ENCODE assay signal across 22 cellular contexts in genomic region chr9:12712532-12712931, GRCh38. TPM values are rescaled to one million over a fixed set of nuclear protein-coding genes. Genes with fewer than 3 reads are reported as not detected.
DNase-seq lines count a peak whose midpoint lies in the region; ATAC-seq, FAIRE-seq and TF ChIP-seq lines count a peak whose summit lies in the region.
"Had no signal": no experiment of that assay in that cellular context is flagged by ENCODE, and none has a peak within 500 bp of the region (broad histone marks: within the 10 kb centered on the region; RNA-seq: fewer than 3 reads in every experiment).

No MANE protein-coding gene starts in this region.

- intact Hi-C loops in HepG2 (cut with micrococcal nuclease; ENCODE audit: unreplicated experiment), result no loop called here

- H3K27me3 ChIP-seq in HepG2 (ENCODE audit: control insufficient read depth in 1 of 2, insufficient read depth in 2 of 2, low read length in 2 of 2), result no peaks in the 10 kb centered on the region
- H3K27me3 ChIP-seq: BE2C had no signal

- no peak overlapping the region for H3K9ac ChIP-seq in HepG2 (ENCODE audit: insufficient read depth, low read depth, low read length)
- H3K9ac ChIP-seq: GM23248 had no signal

- no peak for TF ChIP-seq CTCF in AG10803 (conservative IDR thresholded peaks at IDR 0.05; ENCODE audit: low read length)
- TF ChIP-seq CTCF in fibroblast of pulmonary artery (IDR thresholded peaks at IDR 0.05; ENCODE audit: low read length, missing control alignments), result no peak
- TF ChIP-seq CTCF in HepG2 (CRISPR knock-in tag; IDR thresholded peaks at IDR 0.05), result no peak

- H3K4me2 ChIP-seq in HepG2 (ENCODE audit: low read depth, low read length), result no peak overlapping the region

- BruUV-seq in HepG2 (replicated peaks; lab: Mats Ljungman, UMichigan), result no TSS peak

- ATAC-seq in HepG2 (no peak), GM21447 (IDR thresholded peaks at IDR 0.05; ENCODE audit: unreplicated experiment) (no peak)
- ATAC-seq: HCT116 had no signal

- no peak for TF ChIP-seq POLR2A in HepG2 (IDR thresholded peaks at IDR 0.05; ENCODE audit: insufficient read depth in 1 of 2, low read depth in 2 of 2, low read length in 2 of 2)

- WGBS in HepG2 (ENCODE audit: low lambda C conversion rate), result 0% methylated on average over 2 of the region's 2 CpGs

- H3K27ac ChIP-seq in HepG2 (ENCODE audit: extremely low read length, insufficient read depth, low read length), result no peak overlapping the region
- H3K27ac ChIP-seq: C4-2B, GM23248, HL-60 had no signal

- no peak overlapping the region for H2AFZ ChIP-seq in HepG2 (ENCODE audit: low read length)
- H2AFZ ChIP-seq: GM23248 had no signal

- TF ChIP-seq EP300 in HepG2 (IDR thresholded peaks at IDR 0.05; ENCODE audit: low read depth in 2 of 2, low read length in 2 of 2) (no peak), HepG2 (CRISPR knock-in tag; IDR thresholded peaks at IDR 0.05; ENCODE audit: borderline replicate concordance) (no peak)

- POLR2A ChIA-PET in HepG2 (lab: Yijun Ruan, JAX), result no interaction called here

- DNase-seq in AG10803 (ENCODE audit: low read depth), result peak; percentile 13
- DNase-seq in amniotic epithelial cell (ENCODE audit: low read depth), result peak; percentile 35
- DNase-seq in fibroblast of pulmonary artery (ENCODE audit: low read depth), result peak; percentile 35
- DNase-seq in HepG2 (ENCODE audit: low spot score), result no peak
- no peak for DNase-seq in OCI-M1 (lab: John Stamatoyannopoulos, UW)
- DNase-seq in SKM-1 (lab: John Stamatoyannopoulos, UW; ENCODE audit: unreplicated experiment), result no peak
- DNase-seq: ACHN; BE2C; CD4-positive, alpha-beta memory T cell; COR-L47; DMS153; DMS79 treated with DMSO at 0.1 percent for 48 hours; EL; GM23248 had no signal

- no peaks in the 10 kb centered on the region for H3K4me1 ChIP-seq in HepG2 (ENCODE audit: insufficient read depth, low read length)

- no peaks in the 10 kb centered on the region for H3K79me2 ChIP-seq in HepG2 (ENCODE audit: insufficient read depth, low read length)

- no peaks in the 10 kb centered on the region for H3K36me3 ChIP-seq in HepG2 (replicated peaks in 1 of 2; ENCODE audit: control insufficient read depth in 1 of 2, insufficient read depth in 2 of 2, low read length in 2 of 2)
- H3K36me3 ChIP-seq: BE2C had no signal

- in situ Hi-C loops in HepG2 (cut with HindIII; ENCODE audit: extremely low pct_ligation_motif_present, low pct_unique_long_range_greater_than_20kb), result loop anchor here (10.0 kb wide), 1 partner anchor 382 kb away; no protein-coding TSS in a partner anchor

- H3K9me3 ChIP-seq in HepG2 (ENCODE audit: low read length), result no peaks in the 10 kb centered on the region
- H3K9me3 ChIP-seq: BE2C had no signal

- TF ChIP-seq RAD21 in HepG2 (CRISPR knock-in tag; IDR thresholded peaks at IDR 0.05), result no peak

- H3K4me3 ChIP-seq in AG10803 (ENCODE audit: low read length) (no peak overlapping the region), fibroblast of pulmonary artery (replicated peaks; ENCODE audit: low read depth, low read length) (no peak overlapping the region), HepG2 (replicated peaks in 1 of 3; ENCODE audit: insufficient read depth in 1 of 3, low read depth in 2 of 3, low read length in 3 of 3) (no peak overlapping the region)
- H3K4me3 ChIP-seq: GM23248 had no signal

- no peaks in the 10 kb centered on the region for H4K20me1 ChIP-seq in HepG2 (ENCODE audit: insufficient read depth, low read length)

- CTCF ChIA-PET in HepG2 (lab: Yijun Ruan, JAX; ENCODE audit: low intra/inter-chr PET ratio, low total read pairs), result no interaction called here

- FAIRE-seq in HepG2 (lab: Jason Lieb, UNC), result no peak
- FAIRE-seq: D721Med, G401.6, GM12891, H54 had no signal

TF ChIP-seq in HepG2, 621 proteins besides CTCF, POLR2A, EP300 and RAD21:
- TF ChIP-seq TEF (CRISPR knock-in tag; IDR thresholded peaks at IDR 0.05) (peak; percentile 38; the same call in 1 of the 2 replicates), ZNF350 (CRISPR knock-in tag; IDR thresholded peaks at IDR 0.05; ENCODE audit: borderline replicate concordance, low read depth) (no peak)

RNA-seq across cellular contexts. Expression of gene TYRP1, which starts 19.3 kb away (rescaled TPM):
- total RNA-seq in HepG2 (2016; rRNA removed; fragmentation: Illumina TruSeq; extraction: Trizol), result 0.28 TPM in 1 of 2 replicates, not detected in the other
- not detected in 2 replicates for total RNA-seq in HepG2 (2016; cell fraction: cytosol; rRNA removed; fragmentation: Illumina TruSeq; extraction: Trizol; ENCODE audit: low read depth)
- not detected in 2 replicates for total RNA-seq in HepG2 (2016; cell fraction: insoluble cytoplasmic fraction; rRNA removed; fragmentation: Illumina TruSeq; extraction: Trizol)
- total RNA-seq in HepG2 (2016; cell fraction: membrane; rRNA removed; fragmentation: Illumina TruSeq; extraction: Trizol), result not detected in 2 replicates
- total RNA-seq in HepG2 (2016; cell fraction: nucleus; rRNA removed; fragmentation: Illumina TruSeq; extraction: Trizol), result not detected in 2 replicates
- 0.04 TPM in 1 of 2 replicates, not detected in the other for polyA plus RNA-seq in HepG2 (2011; rRNA removed)
- polyA plus RNA-seq in HepG2 (2011; cell fraction: cytosol; rRNA removed), result not detected in 2 replicates
- polyA plus RNA-seq in HepG2 (2011; cell fraction: nucleus; rRNA removed), result not detected in 2 replicates
- not detected in 2 replicates for polyA plus RNA-seq in HepG2 (2012)
- 0.06 TPM in 1 of 2 replicates, not detected in the other for polyA plus RNA-seq in HepG2 (2016; cell fraction: cytosol; fragmentation: Illumina TruSeq; extraction: Trizol; ENCODE audit: low read depth)
- not detected in 2 replicates for polyA plus RNA-seq in HepG2 (2016; cell fraction: insoluble cytoplasmic fraction; fragmentation: Illumina TruSeq; extraction: Trizol; ENCODE audit: low read depth)
- not detected in 2 replicates for polyA plus RNA-seq in HepG2 (2016; cell fraction: membrane; fragmentation: Illumina TruSeq; extraction: Trizol; ENCODE audit: low read depth)
- polyA plus RNA-seq in HepG2 (2016; cell fraction: nucleus; fragmentation: Illumina TruSeq; extraction: Trizol; ENCODE audit: insufficient read depth, low read depth), result not detected in 2 replicates
- polyA minus RNA-seq in HepG2 (2011; rRNA and poly(A)+ RNA removed; ENCODE audit: low replicate concordance), result 0.14 TPM in 1 of 2 replicates, not detected in the other
- polyA minus RNA-seq in HepG2 (2011; cell fraction: cytosol; rRNA and poly(A)+ RNA removed), result not detected in 2 replicates
- not detected in 2 replicates for polyA minus RNA-seq in HepG2 (2011; cell fraction: nucleus; rRNA and poly(A)+ RNA removed)
- total RNA-seq: CD4-positive, alpha-beta memory T cell; GM23248 had no signal
- polyA plus RNA-seq: CD4-positive, alpha-beta memory T cell; GM23248 had no signal

Comparison
In these comparisons a context has a peak if more than half of its experiments do, and no peak if none do; other contexts are left out.
1. DNase-seq: peak in AG10803 (single experiment), amniotic epithelial cell (single experiment) and fibroblast of pulmonary artery (single experiment); none in HepG2 (single experiment), OCI-M1 (single experiment) and SKM-1 (single experiment).